ENCODE assay signal across 1 cellular context in genomic region chr1:4267381-4268261, GRCh38.
TF ChIP-seq lines count a peak whose summit lies in the region.

No MANE protein-coding gene starts in this region.

TF ChIP-seq in HepG2, 621 proteins besides CTCF, POLR2A, EP300 and RAD21 (continued from another document and continues in another):
- TF ChIP-seq HNF1A (IDR thresholded peaks at IDR 0.05; ENCODE audit: low read depth) (peak; percentile 96), HNF1A (CRISPR knock-in tag; IDR thresholded peaks at IDR 0.05; ENCODE audit: borderline replicate concordance) (peak; percentile 99), ZNF142 (CRISPR knock-in tag; IDR thresholded peaks at IDR 0.05) (no peak), THAP9 (CRISPR knock-in tag; IDR thresholded peaks at IDR 0.05; ENCODE audit: borderline replicate concordance) (no peak), SRSF1 (optimal IDR thresholded peaks at IDR 0.05; ENCODE audit: low read depth, low read length) (no peak), SIX4 (CRISPR knock-in tag; IDR thresholded peaks at IDR 0.05) (peak; percentile 48), HMGXB4 (CRISPR knock-in tag; IDR thresholded peaks at IDR 0.05; ENCODE audit: borderline replicate concordance in 1 of 2, low read depth in 1 of 2) (no peak; a peak in 1 of 4 replicates), HOXA5 (CRISPR knock-in tag; IDR thresholded peaks at IDR 0.05) (peak; percentile 19; the same call in 1 of the 2 replicates), ZNF709 (CRISPR knock-in tag; IDR thresholded peaks at IDR 0.05) (no peak), EED (CRISPR knock-in tag; IDR thresholded peaks at IDR 0.05) (no peak), PTBP1 (IDR thresholded peaks at IDR 0.05; ENCODE audit: low read depth, low read length, poor library complexity, severe bottlenecking) (no peak), ZGPAT (CRISPR knock-in tag; IDR thresholded peaks at IDR 0.05) (peak; percentile 88), ZNF7 (CRISPR knock-in tag; IDR thresholded peaks at IDR 0.05) (no peak), RBAK (CRISPR knock-in tag; IDR thresholded peaks at IDR 0.05) (no peak), ZNF770 (CRISPR knock-in tag; IDR thresholded peaks at IDR 0.05) (peak; percentile 26; the same call in 1 of the 2 replicates), ARNTL (CRISPR knock-in tag; IDR thresholded peaks at IDR 0.05) (peak; percentile 84; the same call in 1 of the 2 replicates), ZBTB4 (CRISPR knock-in tag; IDR thresholded peaks at IDR 0.05; ENCODE audit: borderline replicate concordance) (peak; percentile 60; the same call in 1 of the 2 replicates), ZBTB10 (CRISPR knock-in tag; IDR thresholded peaks at IDR 0.05; ENCODE audit: borderline replicate concordance) (peak; percentile 43; the same call in 1 of the 2 replicates), NFE2L2 (IDR thresholded peaks at IDR 0.05; ENCODE audit: low read length) (peak; percentile 94), PRPF4 (IDR thresholded peaks at IDR 0.05; ENCODE audit: low read depth, low read length, poor library complexity, severe bottlenecking) (peak; percentile 9), TBP (CRISPR knock-in tag; IDR thresholded peaks at IDR 0.05) (no peak), ZNF549 (CRISPR knock-in tag; IDR thresholded peaks at IDR 0.05) (no peak), RARG (CRISPR knock-in tag; IDR thresholded peaks at IDR 0.05; ENCODE audit: low read depth) (no peak), CREBL2 (CRISPR knock-in tag; IDR thresholded peaks at IDR 0.05; ENCODE audit: borderline replicate concordance) (no peak), DNMT3B (CRISPR knock-in tag; conservative IDR thresholded peaks at IDR 0.05) (no peak), ZNF143 (CRISPR knock-in tag; IDR thresholded peaks at IDR 0.05) (no peak)
